In the genomic region with DNA sequence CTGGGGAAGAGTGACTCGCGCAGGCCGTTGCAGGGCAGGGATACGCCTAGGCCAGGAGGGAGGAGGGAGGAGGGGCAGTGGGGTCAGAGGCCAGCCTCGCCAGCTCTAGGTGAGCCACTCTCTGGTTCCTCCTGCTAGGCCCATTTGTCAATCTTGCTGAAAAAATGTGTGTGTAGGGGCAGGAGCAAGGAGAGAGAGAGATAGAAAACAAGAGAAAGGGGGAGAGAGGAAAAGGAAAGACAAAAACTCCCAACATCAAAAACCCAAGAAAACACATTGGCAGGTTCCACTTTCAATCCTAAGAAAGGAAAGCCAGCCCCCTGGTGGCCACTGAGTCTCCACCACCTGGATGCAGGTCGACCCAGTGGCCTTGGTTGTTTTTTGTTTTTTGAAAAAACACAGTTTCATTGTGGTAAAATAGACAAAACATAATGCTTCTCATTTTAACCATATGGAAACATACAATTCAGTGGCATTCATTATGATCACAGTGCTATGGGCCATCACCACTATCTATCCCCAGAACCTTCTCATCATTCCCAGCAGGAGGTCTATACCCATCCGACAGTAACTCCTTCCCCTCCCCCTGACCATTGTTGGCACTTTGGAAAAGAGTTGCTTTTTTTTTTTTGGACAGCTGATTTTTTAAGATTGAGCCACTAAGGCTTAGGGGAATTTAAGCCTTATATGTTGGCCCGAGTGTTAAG, we compare ENCODE assay signal across 9 cellular contexts. TPM values are rescaled to one million over a fixed set of nuclear protein-coding genes. Genes with fewer than 3 reads are reported as not detected.
A peak's percentile ranks its signal among the peaks of the same experiment; 100 is the strongest.
DNase-seq lines count a peak whose midpoint lies in the region; ATAC-seq and TF ChIP-seq lines count a peak whose summit lies in the region.
"Had no signal": no experiment of that assay in that cellular context is flagged by ENCODE, and none has a peak within 500 bp of the region (broad histone marks: within the 10 kb centered on the region; RNA-seq: fewer than 3 reads in every experiment).

No MANE protein-coding gene starts in this region.

- WGBS in esophagus muscularis mucosa, result 80% methylated on average over 8 of the region's 8 CpGs

- peak; percentile 63 for DNase-seq in AG08395 (ENCODE audit: low spot score)
- no peak for DNase-seq in GM06990 (ENCODE audit: extremely low read depth, insufficient read length)
- no peak for DNase-seq in NT2/D1 (ENCODE audit: low read depth, low spot score)
- no peak for DNase-seq in esophagus muscularis mucosa (ENCODE audit: extremely low spot score)
- peak; percentile 46 for DNase-seq in stimulated activated CD8-positive, alpha-beta memory T cell treated with anti-CD3 and anti-CD28 coated beads, Interleukin-4, amount 100 ng/mL, for 48 hours
- no peak for DNase-seq in epidermal melanocyte (ENCODE audit: insufficient read length, low spot score)
- no peak for DNase-seq in activated T-cell treated with anti-CD3 and anti-CD28 coated beads for 4 hours

- H3K27me3 ChIP-seq in GM06990 (replicated peaks; ENCODE audit: control insufficient read depth, insufficient read depth, low read length) (no peaks in the 10 kb centered on the region), NT2/D1 (ENCODE audit: insufficient read depth, insufficient read length) (no peaks in the 10 kb centered on the region), esophagus muscularis mucosa (no peaks in the 10 kb centered on the region)

- intact Hi-C loops in esophagus muscularis mucosa (cut with DNase I), result no loop called here

- TF ChIP-seq EP300 in esophagus muscularis mucosa (IDR thresholded peaks at IDR 0.05), result no peak

- H3K4me1 ChIP-seq in NT2/D1 (ENCODE audit: insufficient read depth, insufficient read length) (peaks cover 13% of the 10 kb centered on the region), esophagus muscularis mucosa (peaks cover 0 to 29% (median 17%) of the 10 kb centered on the region in 4 donors)

- peak; percentile 57 for TF ChIP-seq CTCF in GM06990 (IDR thresholded peaks at IDR 0.05; ENCODE audit: insufficient read depth, low read length, poor library complexity, severe bottlenecking)
- peak in 2 of 3 experiments; percentile 35 to 45 for TF ChIP-seq CTCF in esophagus muscularis mucosa (IDR thresholded peaks at IDR 0.05)

- peak overlapping the region; percentile 26 for H3K9ac ChIP-seq in NT2/D1 (ENCODE audit: insufficient read length, low read depth)

- H3K27ac ChIP-seq in esophagus muscularis mucosa (replicated peaks in 1 of 4), result no peak overlapping the region

- ATAC-seq in GM19351 (IDR thresholded peaks at IDR 0.05; ENCODE audit: unreplicated experiment), result no peak

- TF ChIP-seq POLR2A in esophagus muscularis mucosa (IDR thresholded peaks at IDR 0.05; ENCODE audit: low read depth), result no peak

- H3K36me3 ChIP-seq in GM06990 (ENCODE audit: control insufficient read depth, insufficient read depth, low read length), result no peaks in the 10 kb centered on the region
- H3K36me3 ChIP-seq in NT2/D1 (ENCODE audit: insufficient read depth, insufficient read length, low read length), result peaks cover 3% of the 10 kb centered on the region
- peaks cover 0 to 14% (median 6%) of the 10 kb centered on the region in 4 donors for H3K36me3 ChIP-seq in esophagus muscularis mucosa

- H3K9me3 ChIP-seq in NT2/D1 (ENCODE audit: insufficient read depth, low read length), result no peaks in the 10 kb centered on the region
- H3K9me3 ChIP-seq in esophagus muscularis mucosa, result no peaks in the 10 kb centered on the region

- H3K4me3 ChIP-seq in GM06990 (replicated peaks; ENCODE audit: low read depth, low read length) (no peak overlapping the region), NT2/D1 (ENCODE audit: insufficient read length, low read depth) (no peak overlapping the region), esophagus muscularis mucosa (no peak overlapping the region)

RNA-seq across cellular contexts. Expression of a gene that starts 10.9 kb away (rescaled TPM):
- total RNA-seq in esophagus muscularis mucosa, result not detected
- total RNA-seq: dermis microvascular lymphatic vessel endothelial cell had no signal

RNA-seq across cellular contexts. Expression of a gene that starts 14.5 kb away (rescaled TPM):
- 1 to 10 TPM; 4.8 to 9.1 (median 6.4) TPM for total RNA-seq in esophagus muscularis mucosa

RNA-seq across cellular contexts. Expression of a gene that starts 46.8 kb away (rescaled TPM):
- total RNA-seq in esophagus muscularis mucosa, result 10 to 100 TPM in 1 of 4 donors, 1 to 10 TPM in 3; 4.0 to 11.3 (median 6.0) TPM

Comparison
In these comparisons a context has a peak if more than half of its experiments do, and no peak if none do; other contexts are left out.
1. DNase-seq: peak in AG08395 (single experiment) and stimulated activated CD8-positive, alpha-beta memory T cell treated with anti-CD3 and anti-CD28 coated beads, Interleukin-4, amount 100 ng/mL, for 48 hours (single experiment); none in GM06990 (single experiment), NT2/D1 (single experiment), esophagus muscularis mucosa (single experiment), epidermal melanocyte (single experiment) and activated T-cell treated with anti-CD3 and anti-CD28 coated beads for 4 hours (single experiment).